1 cellular context compared by ENCODE assay signal in the genomic region with DNA sequence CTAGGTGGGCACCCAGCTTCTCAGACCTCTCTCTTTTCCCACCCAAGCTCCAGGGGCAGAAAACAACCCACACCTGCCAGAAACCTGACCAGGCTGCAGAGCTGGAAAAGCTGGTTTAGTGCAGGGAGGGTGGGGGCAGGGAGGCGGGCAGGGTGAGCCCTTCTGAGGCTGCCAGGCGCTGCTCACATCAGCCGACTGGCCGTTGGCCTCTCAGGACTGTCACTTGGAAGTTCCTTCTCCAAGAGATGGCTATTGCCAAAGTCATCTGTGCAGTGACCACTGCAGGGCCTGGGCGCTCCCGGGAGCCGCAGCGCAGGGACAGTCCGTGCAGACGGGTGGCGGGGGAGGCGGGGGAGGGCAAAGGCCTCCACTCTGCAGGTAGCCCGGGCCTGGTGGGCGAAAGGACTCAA.
TF ChIP-seq lines count a peak whose summit lies in the region.

No MANE protein-coding gene starts in this region.

TF ChIP-seq in WTC11, 78 proteins besides CTCF, POLR2A, EP300 and RAD21 (continued from another document):
- TF ChIP-seq MLX (CRISPR knock-in tag; IDR thresholded peaks at IDR 0.05): no peak
